Comparison of ENCODE assay signal across 8 cellular contexts in the genomic region with DNA sequence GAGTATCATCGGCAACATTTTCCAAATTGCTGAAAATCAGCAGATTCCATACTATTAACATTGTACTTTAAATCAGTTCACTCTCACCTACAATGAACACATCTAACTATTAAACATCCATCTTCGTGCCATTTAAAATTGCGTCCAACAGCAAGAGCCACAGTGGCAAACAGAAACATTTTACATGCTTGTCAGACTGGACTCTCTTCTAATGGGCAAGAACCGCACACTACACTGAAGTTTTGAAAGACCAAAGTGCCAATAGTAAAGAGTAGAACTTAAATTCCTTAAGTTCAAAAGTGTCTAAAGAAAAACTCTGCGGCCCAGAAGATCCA. TPM values are rescaled to one million over a fixed set of nuclear protein-coding genes. Genes with fewer than 3 reads are reported as not detected.
A peak's percentile ranks its signal among the peaks of the same experiment; 100 is the strongest.
DNase-seq lines count a peak whose midpoint lies in the region; ATAC-seq and TF ChIP-seq lines count a peak whose summit lies in the region.

No MANE protein-coding gene starts in this region.

- H3K9ac ChIP-seq in mammary epithelial cell (ENCODE audit: insufficient read depth, low read length): peak overlapping the region; percentile 99

- DNase-seq in activated naive CD4-positive, alpha-beta T cell (lab: John Stamatoyannopoulos, UW): no peak
- no peak for DNase-seq in mammary epithelial cell
- no peak for DNase-seq in mesothelial cell of epicardium (ENCODE audit: low spot score in 2 of 2, unreplicated experiment in 2 of 2)
- DNase-seq in uterus: no peak
- DNase-seq in HCEC 1CT: no peak
- DNase-seq in cortex of kidney (lab: John Stamatoyannopoulos, UW): no peak

- TSS peak; percentile 44 for BruUV-seq in mammary epithelial cell (replicated peaks; lab: Mats Ljungman, UMichigan)

- H3K27ac Mint-ChIP-seq in activated naive CD4-positive, alpha-beta T cell treated with anti-CD3 and anti-CD28 coated beads, Interleukin-2, amount 50 U/mL, for 24 hours: peak overlapping the region; percentile 84
- peak overlapping the region; percentile 98 for H3K27ac Mint-ChIP-seq in mesothelial cell of epicardium

- WGBS in mammary epithelial cell (ENCODE audit: low coverage, missing lambda C conversion rate): 0% methylated on average over 5 of the region's 5 CpGs

- TF ChIP-seq CTCF in mammary epithelial cell (conservative IDR thresholded peaks at IDR 0.05 in 1 of 2, IDR thresholded peaks at IDR 0.05 in 1 of 2; ENCODE audit: extremely low read depth in 1 of 2, insufficient read depth in 1 of 2, low read depth in 1 of 2, low read length in 2 of 2) (no peak), mesothelial cell of epicardium (IDR thresholded peaks at IDR 0.05; ENCODE audit: unreplicated experiment) (no peak), uterus (IDR thresholded peaks at IDR 0.05) (no peak)

- H3K79me2 ChIP-seq in mammary epithelial cell (ENCODE audit: insufficient read depth, low read length): peaks cover 80% of the 10 kb centered on the region

- no peak overlapping the region for H2AFZ ChIP-seq in mammary epithelial cell (ENCODE audit: low read depth, low read length)

- CTCF ChIA-PET in mammary epithelial cell (lab: Charles Lee; ENCODE audit: low non-redundant PET): interaction anchor here (1.1 kb wide), 1 partner anchor 12 kb away, joined by 5 read pairs; a partner anchor contains a TSS

- H3K27me3 Mint-ChIP-seq in activated naive CD4-positive, alpha-beta T cell treated with anti-CD3 and anti-CD28 coated beads, Interleukin-2, amount 50 U/mL, for 24 hours: no peaks in the 10 kb centered on the region
- no peaks in the 10 kb centered on the region for H3K27me3 Mint-ChIP-seq in mesothelial cell of epicardium (ENCODE audit: low read depth)

- H3K27ac ChIP-seq in mammary epithelial cell (ENCODE audit: insufficient read depth, low read depth, low read length): peak overlapping the region; percentile 85
- H3K27ac ChIP-seq in uterus: peak overlapping the region; percentile 80 to 91

- in situ Hi-C loops in mammary epithelial cell (cut with MboI; ENCODE audit: low sequenced_read_pairs in 2 of 2): loop anchor here in 1 of 2 donors (10.0 kb wide), 1 partner anchor 735 kb away; a partner anchor contains a TSS

- peak overlapping the region; percentile 84 for H3K4me2 ChIP-seq in mammary epithelial cell (ENCODE audit: insufficient read depth, low read depth, low read length)

- peak overlapping the region; percentile 99 for H3K4me3 Mint-ChIP-seq in activated naive CD4-positive, alpha-beta T cell treated with anti-CD3 and anti-CD28 coated beads, Interleukin-2, amount 50 U/mL, for 24 hours
- peak overlapping the region; percentile 100 for H3K4me3 Mint-ChIP-seq in mesothelial cell of epicardium

- H3K36me3 ChIP-seq in mammary epithelial cell (ENCODE audit: insufficient read depth, low read length) (peaks cover 40% of the 10 kb centered on the region), uterus (no peaks in the 10 kb centered on the region)

- intact Hi-C loops in mammary epithelial cell (cut with micrococcal nuclease): no loop called here
- intact Hi-C loops in uterus (cut with DNase I; ENCODE audit: low total_unique reads): no loop called here

- peaks cover 51% of the 10 kb centered on the region for H3K4me1 Mint-ChIP-seq in activated naive CD4-positive, alpha-beta T cell treated with anti-CD3 and anti-CD28 coated beads, Interleukin-2, amount 50 U/mL, for 24 hours
- peaks cover 42% of the 10 kb centered on the region for H3K4me1 Mint-ChIP-seq in mesothelial cell of epicardium

- TF ChIP-seq POLR2A in uterus (IDR thresholded peaks at IDR 0.05): no peak

- H3K9me3 ChIP-seq in mammary epithelial cell (replicated peaks; ENCODE audit: insufficient read depth, low read length) (no peaks in the 10 kb centered on the region), uterus (no peaks in the 10 kb centered on the region)

- no peaks in the 10 kb centered on the region for H3K9me3 Mint-ChIP-seq in activated naive CD4-positive, alpha-beta T cell treated with anti-CD3 and anti-CD28 coated beads, Interleukin-2, amount 50 U/mL, for 24 hours
- no peaks in the 10 kb centered on the region for H3K9me3 Mint-ChIP-seq in mesothelial cell of epicardium

- ATAC-seq in esophagus mucosa: no peak

- dilution Hi-C loops in mammary epithelial cell (cut with HindIII; ENCODE audit: low sequenced_read_pairs): no loop called here

- H4K20me1 ChIP-seq in mammary epithelial cell (ENCODE audit: insufficient read depth, low read length): peaks cover 33% of the 10 kb centered on the region

- H3K4me3 ChIP-seq in mammary epithelial cell (replicated peaks in 1 of 3; ENCODE audit: insufficient read depth in 1 of 3, low read depth in 2 of 3, low read length in 3 of 3) (peak overlapping the region; percentile 80 to 98 (median 92)), uterus (peak overlapping the region; percentile 65 to 100)

- peaks cover 43% of the 10 kb centered on the region for H3K4me1 ChIP-seq in mammary epithelial cell (ENCODE audit: insufficient read depth, low read length)
- H3K4me1 ChIP-seq in uterus: peaks cover 0 to 36% of the 10 kb centered on the region in 2 donors

- no peaks in the 10 kb centered on the region for H3K27me3 ChIP-seq in mammary epithelial cell (ENCODE audit: insufficient read depth, low read length)
- no peaks in the 10 kb centered on the region for H3K27me3 ChIP-seq in uterus

- H3K36me3 Mint-ChIP-seq in activated naive CD4-positive, alpha-beta T cell treated with anti-CD3 and anti-CD28 coated beads, Interleukin-2, amount 50 U/mL, for 24 hours: peaks cover 47% of the 10 kb centered on the region
- H3K36me3 Mint-ChIP-seq in mesothelial cell of epicardium: peaks cover 44% of the 10 kb centered on the region

RNA-seq across cellular contexts. Expression of a gene that starts 0.7 kb away (rescaled TPM):
- total RNA-seq in mammary epithelial cell (1,000 to 10,000 TPM in 1 of 2 donors, 100 to 1,000 TPM in 1; 682 to 1,206 TPM), mesothelial cell of epicardium (1,664 to 1,782 TPM (median 1,739 TPM) in 3 replicates), uterus (1,000 to 10,000 TPM; 2,145 to 6,532 (median 4,433) TPM), esophagus mucosa (1,438 TPM)
- 3,814 TPM for polyA plus RNA-seq in mammary epithelial cell
- polyA minus RNA-seq in mammary epithelial cell: 941 TPM

RNA-seq across cellular contexts. Expression of a gene that starts 11.9 kb away (rescaled TPM):
- total RNA-seq in mammary epithelial cell (100 to 1,000 TPM in 1 of 2 donors, 10 to 100 TPM in 1; 88.7 to 236 TPM), mesothelial cell of epicardium (124 to 130 TPM (median 124 TPM) in 3 replicates), uterus (100 to 1,000 TPM in 2 of 4 donors, 10 to 100 TPM in 2; 68.7 to 337 (median 107) TPM), esophagus mucosa (76.4 TPM)
- polyA plus RNA-seq in mammary epithelial cell: 176 TPM
- polyA minus RNA-seq in mammary epithelial cell: 220 TPM
